ENCODE assay signal across 1 cellular context in genomic region chr16:70345840-70346239, GRCh38.
TF ChIP-seq lines count a peak whose summit lies in the region.

No MANE protein-coding gene starts in this region.

TF ChIP-seq in HCT116, 20 proteins besides CTCF, POLR2A, EP300 and RAD21 (continued from another document):
- TF ChIP-seq EZH2phosphoT487 (IDR thresholded peaks at IDR 0.05; ENCODE audit: borderline replicate concordance) = no peak
- TF ChIP-seq YY1 (IDR thresholded peaks at IDR 0.05; ENCODE audit: extremely low read depth, insufficient replicate concordance, low read depth, low read length) = no peak
- TF ChIP-seq TCF7L2 (IDR thresholded peaks at IDR 0.05; ENCODE audit: borderline replicate concordance, extremely low read depth, insufficient read depth, insufficient read length) = no peak
- TF ChIP-seq CBX3 (IDR thresholded peaks at IDR 0.05; ENCODE audit: low read depth) = no peak
- TF ChIP-seq FOSL1 (IDR thresholded peaks at IDR 0.05; ENCODE audit: low read depth) = no peak
TF ChIP-seq in HCT116: peak in this region for 0.
